In genomic region chr7:93575555-93576397, GRCh38 we compare ENCODE assay signal across 13 cellular contexts. TPM values are rescaled to one million over a fixed set of nuclear protein-coding genes. Genes with fewer than 3 reads are reported as not detected.
A peak's percentile ranks its signal among the peaks of the same experiment; 100 is the strongest.
DNase-seq lines count a peak whose midpoint lies in the region; ATAC-seq and TF ChIP-seq lines count a peak whose summit lies in the region.
"Had no signal": no experiment of that assay in that cellular context is flagged by ENCODE, and none has a peak within 500 bp of the region (broad histone marks: within the 10 kb centered on the region; RNA-seq: fewer than 3 reads in every experiment).

No MANE protein-coding gene starts in this region.

- WGBS in mesendoderm (ENCODE audit: extremely low coverage, insufficient coverage, low lambda C conversion rate), result no CpG with 5 or more reads among the region's 21 CpGs

- no peak overlapping the region for H4K5ac ChIP-seq in mesendoderm (ENCODE audit: low read length)

- H3K56ac ChIP-seq in mesendoderm (ENCODE audit: low read length), result peak overlapping the region; percentile 75

- H4K8ac ChIP-seq in mesendoderm (ENCODE audit: low read depth, low read length), result no peak overlapping the region

- no peak overlapping the region for H3K23ac ChIP-seq in mesendoderm (ENCODE audit: low read length)

- DNase-seq in stimulated activated naive CD8-positive, alpha-beta T cell treated with anti-CD3 and anti-CD28 coated beads, Interleukin-15, amount 100 ng/mL, for 72 hours, result no peak
- no peak for DNase-seq in stimulated activated naive CD8-positive, alpha-beta T cell treated with anti-CD3 and anti-CD28 coated beads, Interleukin-15, Interleukin-2, amounts not matched to agents 100 U/mL and 50 U/mL, for 24 hours
- DNase-seq in chondrocyte (ENCODE audit: low spot score) (no peak), mesendoderm (peak; percentile 51), NCI-H2081 (lab: John Stamatoyannopoulos, UW) (no peak), NCI-H1092 treated with DMSO at 0.1 percent for 48 hours (lab: John Stamatoyannopoulos, UW) (no peak)
- no peak for DNase-seq in T-helper 2 cell treated with Interferon-gamma antibody and Interleukin-4, amounts not matched to agents 5 μg/mL and 100 μg/mL, for 36 hours (ENCODE audit: low spot score)
- DNase-seq: activated B cell treated with CpG ODN at 0.5 μM for 24 hours; NCI-H2171; stimulated activated CD4-positive, alpha-beta T cell treated with anti-CD3 and anti-CD28 coated beads, Interleukin-1b, Interleukin-23, amount 100 ng/mL, for 48 hours had no signal

- no peaks in the 10 kb centered on the region for H3K36me3 Mint-ChIP-seq in chondrocyte (ENCODE audit: low read depth)
- H3K36me3 Mint-ChIP-seq in T-helper 2 cell treated with Interferon-gamma antibody and Interleukin-4, amounts not matched to agents 5 μg/mL and 100 μg/mL, for 36 hours (ENCODE audit: low read depth), result no peaks in the 10 kb centered on the region

- H3K18ac ChIP-seq in mesendoderm (ENCODE audit: low read length), result no peak overlapping the region

- H3K4me3 Mint-ChIP-seq in stimulated activated naive CD8-positive, alpha-beta T cell treated with anti-CD3 and anti-CD28 coated beads, Interleukin-15, amount 100 ng/mL, for 72 hours, result no peak overlapping the region
- peak overlapping the region; percentile 71 for H3K4me3 Mint-ChIP-seq in chondrocyte (ENCODE audit: unreplicated experiment)
- no peak overlapping the region for H3K4me3 Mint-ChIP-seq in T-helper 2 cell treated with Interferon-gamma antibody and Interleukin-4, amounts not matched to agents 5 μg/mL and 100 μg/mL, for 36 hours

- no peaks in the 10 kb centered on the region for H3K79me2 ChIP-seq in mesendoderm (ENCODE audit: control insufficient read depth, insufficient read depth, low read length)

- no peaks in the 10 kb centered on the region for H3K36me3 ChIP-seq in mesendoderm (ENCODE audit: control insufficient read depth, insufficient read depth, low read length)

- H3K27me3 Mint-ChIP-seq in stimulated activated naive CD8-positive, alpha-beta T cell treated with anti-CD3 and anti-CD28 coated beads, Interleukin-15, amount 100 ng/mL, for 72 hours, result peaks cover 45% of the 10 kb centered on the region
- H3K27me3 Mint-ChIP-seq in chondrocyte (ENCODE audit: low read depth), result peaks cover 66% of the 10 kb centered on the region
- H3K27me3 Mint-ChIP-seq in T-helper 2 cell treated with Interferon-gamma antibody and Interleukin-4, amounts not matched to agents 5 μg/mL and 100 μg/mL, for 36 hours (ENCODE audit: low read depth), result peaks cover 46% of the 10 kb centered on the region

- H3K4me1 ChIP-seq in mesendoderm (ENCODE audit: control insufficient read depth, low read depth, low read length), result peaks cover 6% of the 10 kb centered on the region

- H3K27ac Mint-ChIP-seq in stimulated activated naive CD8-positive, alpha-beta T cell treated with anti-CD3 and anti-CD28 coated beads, Interleukin-15, amount 100 ng/mL, for 72 hours, result no peak overlapping the region
- H3K27ac Mint-ChIP-seq in chondrocyte (ENCODE audit: unreplicated experiment), result peak overlapping the region; percentile 22
- no peak overlapping the region for H3K27ac Mint-ChIP-seq in T-helper 2 cell treated with Interferon-gamma antibody and Interleukin-4, amounts not matched to agents 5 μg/mL and 100 μg/mL, for 36 hours
- H3K27ac Mint-ChIP-seq: activated B cell treated with CpG ODN at 0.5 μM for 24 hours; activated T-helper 2 cell treated with anti-CD3 and anti-CD28 coated beads, Interferon-gamma antibody, Interleukin-2, Interleukin-4, amounts not matched to agents 10 μg/mL and 5 μg/mL and 100 μg/mL, durations not matched to agents 14 hours and 24 hours and 36 hours had no signal

- H3K4me1 Mint-ChIP-seq in stimulated activated naive CD8-positive, alpha-beta T cell treated with anti-CD3 and anti-CD28 coated beads, Interleukin-15, amount 100 ng/mL, for 72 hours, result peaks cover 4% of the 10 kb centered on the region
- peaks cover 18% of the 10 kb centered on the region for H3K4me1 Mint-ChIP-seq in chondrocyte (ENCODE audit: low read depth)
- no peaks in the 10 kb centered on the region for H3K4me1 Mint-ChIP-seq in T-helper 2 cell treated with Interferon-gamma antibody and Interleukin-4, amounts not matched to agents 5 μg/mL and 100 μg/mL, for 36 hours (ENCODE audit: low read depth)

- H3K27ac ChIP-seq in mesendoderm (ENCODE audit: low read depth, low read length), result no peak overlapping the region

- H2BK15ac ChIP-seq in mesendoderm (replicated peaks; ENCODE audit: low read depth), result no peak overlapping the region

- TF ChIP-seq CTCF in chondrocyte (IDR thresholded peaks at IDR 0.05), result peak; percentile 7

- peak; percentile 35 for ATAC-seq in stimulated activated naive CD8-positive, alpha-beta T cell treated with anti-CD3 and anti-CD28 coated beads, Interleukin-15, amount 100 ng/mL, for 72 hours
- no peak for ATAC-seq in stimulated activated naive CD8-positive, alpha-beta T cell treated with anti-CD3 and anti-CD28 coated beads, Interleukin-15, Interleukin-2, amounts not matched to agents 100 U/mL and 50 U/mL, for 24 hours
- ATAC-seq in HG02623 (IDR thresholded peaks at IDR 0.05; ENCODE audit: unreplicated experiment), result no peak

- H3K4me2 ChIP-seq in mesendoderm (ENCODE audit: low read length), result peak overlapping the region; percentile 97

- H3K27me3 ChIP-seq in mesendoderm (ENCODE audit: insufficient read depth, low read length, poor library complexity), result peaks cover 5% of the 10 kb centered on the region

- no peaks in the 10 kb centered on the region for H3K9me3 Mint-ChIP-seq in stimulated activated naive CD8-positive, alpha-beta T cell treated with anti-CD3 and anti-CD28 coated beads, Interleukin-15, amount 100 ng/mL, for 72 hours
- no peaks in the 10 kb centered on the region for H3K9me3 Mint-ChIP-seq in chondrocyte (ENCODE audit: low read depth)
- no peaks in the 10 kb centered on the region for H3K9me3 Mint-ChIP-seq in T-helper 2 cell treated with Interferon-gamma antibody and Interleukin-4, amounts not matched to agents 5 μg/mL and 100 μg/mL, for 36 hours
- H3K9me3 Mint-ChIP-seq: activated B cell treated with CpG ODN at 0.5 μM for 24 hours; activated T-helper 2 cell treated with anti-CD3 and anti-CD28 coated beads, Interferon-gamma antibody, Interleukin-2, Interleukin-4, amounts not matched to agents 10 μg/mL and 5 μg/mL and 100 μg/mL, durations not matched to agents 14 hours and 24 hours and 36 hours had no signal

- H2BK120ac ChIP-seq in mesendoderm (ENCODE audit: low read depth, low read length), result no peak overlapping the region

- peak overlapping the region; percentile 72 for H3K9ac ChIP-seq in mesendoderm (ENCODE audit: low read length)

- peak overlapping the region; percentile 19 for H3K4me3 ChIP-seq in mesendoderm (ENCODE audit: low read length)

- H2BK5ac ChIP-seq in mesendoderm (ENCODE audit: low read length), result no peak overlapping the region

- no peak overlapping the region for H2AK5ac ChIP-seq in mesendoderm (ENCODE audit: low read length)

- no peak overlapping the region for H3K4ac ChIP-seq in mesendoderm (ENCODE audit: low read depth, low read length)

- no peaks in the 10 kb centered on the region for H3K79me1 ChIP-seq in mesendoderm (ENCODE audit: low read length)

RNA-seq across cellular contexts. Expression of gene CALCR, which starts 1.3 kb away (rescaled TPM):
- total RNA-seq in chondrocyte, result 0.10 to 0.20 TPM in 2 of 3 replicates, not detected in the other
- polyA plus RNA-seq in mesendoderm (2013, experiment 1 of 2), result 17.3 TPM
- 16.1 TPM for polyA plus RNA-seq in mesendoderm (2013, experiment 2 of 2)
- total RNA-seq: activated B cell treated with CpG ODN at 0.5 μM for 24 hours; activated T-helper 2 cell treated with anti-CD3 and anti-CD28 coated beads, Interferon-gamma antibody, Interleukin-2, Interleukin-4, amounts not matched to agents 10 μg/mL and 5 μg/mL and 100 μg/mL, durations not matched to agents 14 hours and 24 hours and 36 hours; myocyte had no signal
